8 cellular contexts compared by ENCODE assay signal in the genomic region with DNA sequence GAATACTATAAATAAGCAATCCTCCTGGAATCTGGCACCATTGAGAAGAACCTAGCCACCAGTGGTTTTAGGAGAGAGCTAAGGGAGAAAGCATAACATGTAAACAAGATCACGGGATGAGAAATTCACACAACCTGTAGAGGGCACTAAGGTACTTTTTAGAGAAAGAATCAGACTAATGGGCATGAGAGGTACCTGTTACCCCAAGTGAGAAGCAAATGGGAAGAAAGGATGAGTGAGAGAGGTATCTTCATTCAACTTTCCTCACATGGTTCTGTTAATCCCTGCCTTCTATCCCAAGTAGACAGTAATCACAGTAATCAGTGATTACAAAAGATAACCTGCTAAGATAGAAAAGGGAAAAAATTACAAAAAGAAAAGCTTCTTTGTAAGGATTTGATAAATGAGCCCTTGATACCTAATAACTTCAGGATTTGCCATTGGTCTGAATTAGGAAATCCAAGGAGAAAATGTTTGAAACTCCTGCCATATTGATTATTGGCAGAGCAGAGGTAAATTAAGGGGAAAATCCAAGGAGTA.
DNase-seq lines count a peak whose midpoint lies in the region; ATAC-seq and TF ChIP-seq lines count a peak whose summit lies in the region.

No MANE protein-coding gene starts in this region.

- no peaks in the 10 kb centered on the region for H3K9me3 ChIP-seq in esophagus squamous epithelium

- TF ChIP-seq CTCF in esophagus squamous epithelium (IDR thresholded peaks at IDR 0.05) (peak in 5 of 6 experiments; percentile 34 to 65 (median 38)), progenitor cell of endocrine pancreas (IDR thresholded peaks at IDR 0.05; ENCODE audit: unreplicated experiment) (peak; percentile 46)

- H3K27me3 ChIP-seq in esophagus squamous epithelium, result no peaks in the 10 kb centered on the region

- peaks cover 0 to 37% (median 13%) of the 10 kb centered on the region in 3 donors for H3K4me1 ChIP-seq in esophagus squamous epithelium

- WGBS in esophagus squamous epithelium, 2 donors, result 5 to 11% methylated on average over 1 of the region's 1 CpG

- ATAC-seq in GM19468 (IDR thresholded peaks at IDR 0.05; ENCODE audit: extremely low read depth, unreplicated experiment) (peak; percentile 34), HG03439 (IDR thresholded peaks at IDR 0.05; ENCODE audit: unreplicated experiment) (peak; percentile 54)

- DNase-seq in D341Med (ENCODE audit: low spot score) (peak; percentile 36), NCI-H774 (lab: John Stamatoyannopoulos, UW) (peak; percentile 34), esophagus squamous epithelium (lab: John Stamatoyannopoulos, UW) (no peak), progenitor cell of endocrine pancreas (ENCODE audit: low spot score, unreplicated experiment) (no peak), activated gamma-delta T cell treated with Interleukin-2 at 50 U/mL for 16 hours (no peak)
- no peak for DNase-seq in activated naive CD8-positive, alpha-beta T cell treated with anti-CD3 and anti-CD28 coated beads for 36 hours

- H3K4me1 Mint-ChIP-seq in progenitor cell of endocrine pancreas (ENCODE audit: low read depth), result peaks cover 26% of the 10 kb centered on the region
- H3K4me1 Mint-ChIP-seq in activated naive CD8-positive, alpha-beta T cell treated with anti-CD3 and anti-CD28 coated beads for 36 hours, result no peaks in the 10 kb centered on the region

- no peak for TF ChIP-seq POLR2A in esophagus squamous epithelium (IDR thresholded peaks at IDR 0.05)

- no peaks in the 10 kb centered on the region for H3K36me3 Mint-ChIP-seq in progenitor cell of endocrine pancreas (ENCODE audit: insufficient read depth)
- no peaks in the 10 kb centered on the region for H3K36me3 Mint-ChIP-seq in activated naive CD8-positive, alpha-beta T cell treated with anti-CD3 and anti-CD28 coated beads for 36 hours

- H3K4me3 Mint-ChIP-seq in progenitor cell of endocrine pancreas (ENCODE audit: low read depth), result no peak overlapping the region
- H3K4me3 Mint-ChIP-seq in activated naive CD8-positive, alpha-beta T cell treated with anti-CD3 and anti-CD28 coated beads for 36 hours, result no peak overlapping the region

- H3K27ac Mint-ChIP-seq in progenitor cell of endocrine pancreas, result peak overlapping the region; percentile 27
- no peak overlapping the region for H3K27ac Mint-ChIP-seq in activated naive CD8-positive, alpha-beta T cell treated with anti-CD3 and anti-CD28 coated beads for 36 hours

- H3K27ac ChIP-seq in esophagus squamous epithelium, result no peak overlapping the region

- no peaks in the 10 kb centered on the region for H3K36me3 ChIP-seq in esophagus squamous epithelium

- no peaks in the 10 kb centered on the region for H3K27me3 Mint-ChIP-seq in progenitor cell of endocrine pancreas
- H3K27me3 Mint-ChIP-seq in activated naive CD8-positive, alpha-beta T cell treated with anti-CD3 and anti-CD28 coated beads for 36 hours, result peaks cover 3% of the 10 kb centered on the region

- no peak overlapping the region for H3K4me3 ChIP-seq in esophagus squamous epithelium

- intact Hi-C loops in esophagus squamous epithelium (cut with DNase I), result no loop called here

- H3K9me3 Mint-ChIP-seq in progenitor cell of endocrine pancreas (ENCODE audit: low read depth), result no peaks in the 10 kb centered on the region
- no peaks in the 10 kb centered on the region for H3K9me3 Mint-ChIP-seq in activated naive CD8-positive, alpha-beta T cell treated with anti-CD3 and anti-CD28 coated beads for 36 hours

Comparison
In these comparisons a context has a peak if more than half of its experiments do, and no peak if none do; other contexts are left out.
1. DNase-seq: peak in D341Med (single experiment) and NCI-H774 (single experiment); none in esophagus squamous epithelium (single experiment), progenitor cell of endocrine pancreas (single experiment), activated gamma-delta T cell treated with Interleukin-2 at 50 U/mL for 16 hours (single experiment) and activated naive CD8-positive, alpha-beta T cell treated with anti-CD3 and anti-CD28 coated beads for 36 hours (single experiment).